Comparison of ENCODE assay signal across 1 cellular context in genomic region chr1:40040511-40041465, GRCh38.
TF ChIP-seq lines count a peak whose summit lies in the region.

TSS of gene CAP1 (plus strand) at chr1:40040729. CDS start at chr1:40059347, 18,618 bp downstream.

TF ChIP-seq in GM12878, 131 proteins besides CTCF, POLR2A, EP300 and RAD21 (continued from another document):
- TF ChIP-seq ZNF592 (IDR thresholded peaks at IDR 0.05), result peak; percentile 99
- 0 out of 2 replicates have a peak, but pooled peaks have one; percentile 19 for TF ChIP-seq BCL11A (IDR thresholded peaks at IDR 0.05; ENCODE audit: low read depth, low read length)
- TF ChIP-seq TCF3 (IDR thresholded peaks at IDR 0.05; ENCODE audit: borderline replicate concordance, insufficient read depth, low read depth, low read length), result 0 out of 2 replicates have a peak, but pooled peaks have one; percentile 36
- peak; percentile 15 for TF ChIP-seq KLF5 (IDR thresholded peaks at IDR 0.05; ENCODE audit: partially characterized antibody)
- TF ChIP-seq BRCA1 (IDR thresholded peaks at IDR 0.05; ENCODE audit: low read depth, low read length), result no peak
- 0 out of 2 replicates have a peak, but pooled peaks have one; percentile 32 for TF ChIP-seq SREBF2 (IDR thresholded peaks at IDR 0.05; ENCODE audit: low read length)
- 0 out of 2 replicates have a peak, but pooled peaks have one; percentile 3 for TF ChIP-seq FOXM1 (IDR thresholded peaks at IDR 0.05; ENCODE audit: low read depth, low read length)
- TF ChIP-seq SPI1 (IDR thresholded peaks at IDR 0.05; ENCODE audit: borderline replicate concordance, insufficient read depth, low read depth, low read length), result no peak
- TF ChIP-seq TBL1XR1 (IDR thresholded peaks at IDR 0.05; ENCODE audit: low read depth, low read length), result 0 out of 2 replicates have a peak, but pooled peaks have one; percentile 13
- TF ChIP-seq HDAC6 (IDR thresholded peaks at IDR 0.05; ENCODE audit: unreplicated experiment), result peak; percentile 22
- TF ChIP-seq USF2 (IDR thresholded peaks at IDR 0.05; ENCODE audit: borderline replicate concordance, low read depth, low read length), result peak; percentile 45
- TF ChIP-seq RUNX3 (IDR thresholded peaks at IDR 0.05; ENCODE audit: low read length), result peak; percentile 68
- peak; percentile 44; the same call in 1 of the 2 replicates for TF ChIP-seq SIN3A (IDR thresholded peaks at IDR 0.05; ENCODE audit: low read depth, low read length)
- peak; percentile 86 for TF ChIP-seq TAF1 (IDR thresholded peaks at IDR 0.05; ENCODE audit: borderline replicate concordance, low read depth, low read length)
- no peak for TF ChIP-seq BMI1 (IDR thresholded peaks at IDR 0.05; ENCODE audit: borderline replicate concordance)
- TF ChIP-seq NFXL1 (IDR thresholded peaks at IDR 0.05; ENCODE audit: borderline replicate concordance), result no peak
- TF ChIP-seq POLR2AphosphoS5 (IDR thresholded peaks at IDR 0.05; ENCODE audit: low read length), result peak; percentile 78
- peak; percentile 43 for TF ChIP-seq NR2C1 (IDR thresholded peaks at IDR 0.05)
- no peak for TF ChIP-seq KDM1A (IDR thresholded peaks at IDR 0.05; ENCODE audit: borderline replicate concordance)
- TF ChIP-seq YY1 (IDR thresholded peaks at IDR 0.05; ENCODE audit: low read depth, low read length), result peak; percentile 84
- peak; percentile 32; the same call in 1 of the 2 replicates for TF ChIP-seq CBX5 (IDR thresholded peaks at IDR 0.05; ENCODE audit: low read depth)
- no peak for TF ChIP-seq STAT1 (conservative IDR thresholded peaks at IDR 0.05)
- no peak for TF ChIP-seq ZNF24 (IDR thresholded peaks at IDR 0.05)
- TF ChIP-seq CHD1 (IDR thresholded peaks at IDR 0.05; ENCODE audit: low read depth, low read length), result no peak
- peak; percentile 72 for TF ChIP-seq RAD51 (IDR thresholded peaks at IDR 0.05)
- peak; percentile 31; the same call in 1 of the 2 replicates for TF ChIP-seq ZNF384 (IDR thresholded peaks at IDR 0.05; ENCODE audit: borderline replicate concordance, low read depth, low read length)
- no peak for TF ChIP-seq IRF4 (IDR thresholded peaks at IDR 0.05; ENCODE audit: low read depth, low read length)
- TF ChIP-seq TARDBP (IDR thresholded peaks at IDR 0.05; ENCODE audit: borderline replicate concordance), result no peak
- TF ChIP-seq IRF3 (IDR thresholded peaks at IDR 0.05), result no peak
- TF ChIP-seq MEF2B (IDR thresholded peaks at IDR 0.05; ENCODE audit: partially characterized antibody, poor library complexity, severe bottlenecking), result no peak
- peak; percentile 79 for TF ChIP-seq E4F1 (IDR thresholded peaks at IDR 0.05; ENCODE audit: borderline replicate concordance, partially characterized antibody)
- TF ChIP-seq EED (IDR thresholded peaks at IDR 0.05; ENCODE audit: low read depth), result no peak
- TF ChIP-seq PRDM15 (CRISPR knock-in tag; IDR thresholded peaks at IDR 0.05), result no peak
- peak; percentile 71; the same call in 1 of the 2 replicates for TF ChIP-seq MTA3 (IDR thresholded peaks at IDR 0.05; ENCODE audit: borderline replicate concordance, low read length)
- TF ChIP-seq RFX5 (IDR thresholded peaks at IDR 0.05; ENCODE audit: low read depth, low read length), result no peak
- TF ChIP-seq ETV6 (conservative IDR thresholded peaks at IDR 0.05 in 1 of 2, IDR thresholded peaks at IDR 0.05 in 1 of 2; ENCODE audit: borderline replicate concordance in 1 of 2, low read depth in 1 of 2), result peak in 1 of 2 experiments; percentile 40; a peak in 1 of 4 replicates
- TF ChIP-seq TCF12 (IDR thresholded peaks at IDR 0.05; ENCODE audit: low read depth, low read length), result peak; percentile 47; the same call in 1 of the 2 replicates
- TF ChIP-seq RCOR1 (conservative IDR thresholded peaks at IDR 0.05; ENCODE audit: low read depth, low read length), result no peak
- TF ChIP-seq REST (IDR thresholded peaks at IDR 0.05; ENCODE audit: low read depth, low read length), result 0 out of 2 replicates have a peak, but pooled peaks have one; percentile 34
- no peak; the same call in 1 of the 2 replicates for TF ChIP-seq CREB1 (IDR thresholded peaks at IDR 0.05; ENCODE audit: low read depth)
- peak; percentile 70 for TF ChIP-seq SP1 (IDR thresholded peaks at IDR 0.05; ENCODE audit: low read depth, low read length)
- TF ChIP-seq BACH1 (IDR thresholded peaks at IDR 0.05; ENCODE audit: borderline replicate concordance), result no peak
- no peak for TF ChIP-seq ATF2 (IDR thresholded peaks at IDR 0.05; ENCODE audit: low read length)
- TF ChIP-seq PML (IDR thresholded peaks at IDR 0.05; ENCODE audit: low read length), result peak; percentile 45; the same call in 1 of the 2 replicates
